ENCODE assay signal across 12 cellular contexts in genomic region chr2:19643117-19643518, GRCh38.
DNase-seq lines count a peak whose midpoint lies in the region; ATAC-seq, FAIRE-seq and TF ChIP-seq lines count a peak whose summit lies in the region.
"Had no signal": no experiment of that assay in that cellular context is flagged by ENCODE, and none has a peak within 500 bp of the region (broad histone marks: within the 10 kb centered on the region; RNA-seq: fewer than 3 reads in every experiment).

No MANE protein-coding gene starts in this region.

- H3K27me3 ChIP-seq in bronchial epithelial cell (ENCODE audit: control insufficient read depth, insufficient read depth, low read length): no peaks in the 10 kb centered on the region

- no peaks in the 10 kb centered on the region for H3K36me3 ChIP-seq in bronchial epithelial cell (ENCODE audit: control insufficient read depth, insufficient read depth, low read length)

- H3K36me3 Mint-ChIP-seq in activated CD8-positive, alpha-beta memory T cell treated with anti-CD3 and anti-CD28 coated beads, Interleukin-2, amount 10 ng/mL, durations not matched to agents 7 days and 5 days: no peaks in the 10 kb centered on the region
- H3K36me3 Mint-ChIP-seq: CD4-positive, CD25-positive, alpha-beta regulatory T cell had no signal

- peaks cover 6% of the 10 kb centered on the region for H3K27me3 Mint-ChIP-seq in activated CD8-positive, alpha-beta memory T cell treated with anti-CD3 and anti-CD28 coated beads, Interleukin-2, amount 10 ng/mL, durations not matched to agents 7 days and 5 days
- H3K27me3 Mint-ChIP-seq: activated B cell treated with CpG ODN at 0.5 μM for 24 hours; CD4-positive, CD25-positive, alpha-beta regulatory T cell had no signal

- CTCF ChIA-PET in activated CD8-positive, alpha-beta memory T cell treated with anti-CD3 and anti-CD28 coated beads, Interleukin-2, amount 10 ng/mL, durations not matched to agents 7 days and 5 days (lab: Charles Lee): no interaction called here

- DNase-seq in bronchial epithelial cell (ENCODE audit: low read depth) (no peak), 8988T (no peak), KG1 (lab: John Stamatoyannopoulos, UW) (no peak)
- no peak for DNase-seq in stimulated activated CD4-positive, alpha-beta T cell treated with anti-CD3 and anti-CD28 coated beads, Interleukin-2, amount 100 ng/mL, for 24 hours
- DNase-seq in activated CD8-positive, alpha-beta memory T cell treated with anti-CD3 and anti-CD28 coated beads, Interleukin-2, amount 10 ng/mL, durations not matched to agents 7 days and 5 days: no peak
- DNase-seq: activated B cell treated with CpG ODN at 0.5 μM for 24 hours; activated naive CD4-positive, alpha-beta T cell treated with anti-CD3 and anti-CD28 coated beads, Interleukin-2, amount 50 U/mL, for 16 hours; CD4-positive, CD25-positive, alpha-beta regulatory T cell; NCI-H2029 had no signal

- H3K9me3 Mint-ChIP-seq in activated CD8-positive, alpha-beta memory T cell treated with anti-CD3 and anti-CD28 coated beads, Interleukin-2, amount 10 ng/mL, durations not matched to agents 7 days and 5 days (ENCODE audit: low read depth): no peaks in the 10 kb centered on the region
- H3K9me3 Mint-ChIP-seq: activated B cell treated with CpG ODN at 0.5 μM for 24 hours had no signal

- H3K4me3 Mint-ChIP-seq in activated CD8-positive, alpha-beta memory T cell treated with anti-CD3 and anti-CD28 coated beads, Interleukin-2, amount 10 ng/mL, durations not matched to agents 7 days and 5 days: no peak overlapping the region
- H3K4me3 Mint-ChIP-seq: activated B cell treated with CpG ODN at 0.5 μM for 24 hours; CD4-positive, CD25-positive, alpha-beta regulatory T cell had no signal

- no peak overlapping the region for H3K4me3 ChIP-seq in bronchial epithelial cell (ENCODE audit: low read depth, low read length)

- ATAC-seq in GM18519 (IDR thresholded peaks at IDR 0.05; ENCODE audit: low FRiP score, unreplicated experiment) (peak; percentile 82), GM21515 (IDR thresholded peaks at IDR 0.05; ENCODE audit: unreplicated experiment) (peak; percentile 90), HG03159 (IDR thresholded peaks at IDR 0.05; ENCODE audit: unreplicated experiment) (peak; percentile 91)
- ATAC-seq in activated CD8-positive, alpha-beta memory T cell treated with anti-CD3 and anti-CD28 coated beads, Interleukin-2, amount 10 ng/mL, durations not matched to agents 7 days and 5 days: no peak

- TF ChIP-seq CTCF in bronchial epithelial cell (IDR thresholded peaks at IDR 0.05; ENCODE audit: insufficient read depth, low read length, severe bottlenecking): no peak

- H3K4me1 Mint-ChIP-seq in activated CD8-positive, alpha-beta memory T cell treated with anti-CD3 and anti-CD28 coated beads, Interleukin-2, amount 10 ng/mL, durations not matched to agents 7 days and 5 days: no peaks in the 10 kb centered on the region
- H3K4me1 Mint-ChIP-seq: activated B cell treated with CpG ODN at 0.5 μM for 24 hours; CD4-positive, CD25-positive, alpha-beta regulatory T cell had no signal

- FAIRE-seq in bronchial epithelial cell (lab: Jason Lieb, UNC): peak; percentile 72

- H3K27ac Mint-ChIP-seq in activated CD8-positive, alpha-beta memory T cell treated with anti-CD3 and anti-CD28 coated beads, Interleukin-2, amount 10 ng/mL, durations not matched to agents 7 days and 5 days: no peak overlapping the region
- H3K27ac Mint-ChIP-seq: activated B cell treated with CpG ODN at 0.5 μM for 24 hours; CD4-positive, CD25-positive, alpha-beta regulatory T cell had no signal
